Comparison of ENCODE assay signal across 8 cellular contexts in genomic region chr10:84429926-84430520, GRCh38.
A peak's percentile ranks its signal among the peaks of the same experiment; 100 is the strongest.
DNase-seq lines count a peak whose midpoint lies in the region; ATAC-seq and TF ChIP-seq lines count a peak whose summit lies in the region.

No MANE protein-coding gene starts in this region.

- no peaks in the 10 kb centered on the region for H4K20me1 ChIP-seq in SU-DHL-6 (ENCODE audit: low read depth, low read length)

- H3K9me2 ChIP-seq in SU-DHL-6 (replicated peaks; ENCODE audit: insufficient read depth, low read length), result no peaks in the 10 kb centered on the region

- H3K4me3 Mint-ChIP-seq in activated naive CD8-positive, alpha-beta T cell treated with anti-CD3 and anti-CD28 coated beads, Interleukin-2, amount 50 U/mL, for 24 hours, result no peak overlapping the region
- no peak overlapping the region for H3K4me3 Mint-ChIP-seq in mesothelial cell of epicardium

- peaks cover 22% of the 10 kb centered on the region for H3K4me1 Mint-ChIP-seq in activated naive CD8-positive, alpha-beta T cell treated with anti-CD3 and anti-CD28 coated beads, Interleukin-2, amount 50 U/mL, for 24 hours
- peaks cover 3% of the 10 kb centered on the region for H3K4me1 Mint-ChIP-seq in mesothelial cell of epicardium

- no peaks in the 10 kb centered on the region for H3K79me2 ChIP-seq in SU-DHL-6 (ENCODE audit: insufficient read depth, low read length)

- H3F3A ChIP-seq in SU-DHL-6 (ENCODE audit: insufficient read depth), result no peaks in the 10 kb centered on the region

- H3K36me3 Mint-ChIP-seq in activated naive CD8-positive, alpha-beta T cell treated with anti-CD3 and anti-CD28 coated beads, Interleukin-2, amount 50 U/mL, for 24 hours (ENCODE audit: low read depth), result peaks cover 18% of the 10 kb centered on the region
- H3K36me3 Mint-ChIP-seq in mesothelial cell of epicardium, result peaks cover 18% of the 10 kb centered on the region

- no peaks in the 10 kb centered on the region for H3K27me3 ChIP-seq in SU-DHL-6 (ENCODE audit: low read length)

- no peak overlapping the region for H3K4me3 ChIP-seq in SU-DHL-6 (ENCODE audit: insufficient read depth, low read length, poor library complexity, severe bottlenecking)

- H3K9me3 Mint-ChIP-seq in activated naive CD8-positive, alpha-beta T cell treated with anti-CD3 and anti-CD28 coated beads, Interleukin-2, amount 50 U/mL, for 24 hours, result no peaks in the 10 kb centered on the region
- H3K9me3 Mint-ChIP-seq in mesothelial cell of epicardium, result peaks cover 7% of the 10 kb centered on the region

- no peak overlapping the region for H3K4me2 ChIP-seq in SU-DHL-6 (ENCODE audit: low read depth, low read length, poor library complexity, severe bottlenecking)

- TF ChIP-seq CTCF in SU-DHL-6 (IDR thresholded peaks at IDR 0.05; ENCODE audit: insufficient read depth, low read length, poor library complexity, severe bottlenecking), result peak; percentile 70
- no peak for TF ChIP-seq CTCF in mesothelial cell of epicardium (IDR thresholded peaks at IDR 0.05; ENCODE audit: unreplicated experiment)

- ATAC-seq in GM21423 (IDR thresholded peaks at IDR 0.05; ENCODE audit: unreplicated experiment), result peak; percentile 96
- peak; percentile 59 for ATAC-seq in activated naive CD8-positive, alpha-beta T cell treated with anti-CD3 and anti-CD28 coated beads, Interleukin-2, amount 50 U/mL, for 24 hours

- peak; percentile 59 for DNase-seq in EH (ENCODE audit: low read depth)
- peak; percentile 41 for DNase-seq in HPDE6-E6E7 (ENCODE audit: extremely low spot score)
- peak; percentile 72 for DNase-seq in activated naive CD8-positive, alpha-beta T cell treated with anti-CD3 and anti-CD28 coated beads, Interleukin-2, amount 50 U/mL, for 24 hours
- peak in 28 of 51 donors; percentile 6 to 64 (median 31) for DNase-seq in hypothalamus (lab: John Stamatoyannopoulos, UW)
- peak; percentile 28 to 49 for DNase-seq in stimulated activated CD4-positive, alpha-beta T cell treated with anti-CD3 and anti-CD28 coated beads, Interleukin-1b, Interleukin-23, amount 100 ng/mL, for 1 hour (ENCODE audit: low read depth in 2 of 2)
- no peak for DNase-seq in mesothelial cell of epicardium (ENCODE audit: low spot score in 2 of 2, unreplicated experiment in 2 of 2)

- no peaks in the 10 kb centered on the region for H3K27me3 Mint-ChIP-seq in activated naive CD8-positive, alpha-beta T cell treated with anti-CD3 and anti-CD28 coated beads, Interleukin-2, amount 50 U/mL, for 24 hours
- no peaks in the 10 kb centered on the region for H3K27me3 Mint-ChIP-seq in mesothelial cell of epicardium (ENCODE audit: low read depth)

- H3K9ac ChIP-seq in SU-DHL-6 (ENCODE audit: low read length), result no peak overlapping the region

- H2AFZ ChIP-seq in SU-DHL-6 (ENCODE audit: low read depth, low read length, severe bottlenecking), result no peak overlapping the region

- H3K36me3 ChIP-seq in SU-DHL-6 (ENCODE audit: low read length), result no peaks in the 10 kb centered on the region

- no peak overlapping the region for H3K27ac Mint-ChIP-seq in activated naive CD8-positive, alpha-beta T cell treated with anti-CD3 and anti-CD28 coated beads, Interleukin-2, amount 50 U/mL, for 24 hours
- no peak overlapping the region for H3K27ac Mint-ChIP-seq in mesothelial cell of epicardium

- no peak overlapping the region for H3K27ac ChIP-seq in SU-DHL-6 (ENCODE audit: low read depth, low read length)

- H3K9me3 ChIP-seq in SU-DHL-6 (ENCODE audit: insufficient read depth, low read length), result no peaks in the 10 kb centered on the region

Comparison
In these comparisons a context has a peak if more than half of its experiments do, and no peak if none do; other contexts are left out.
1. DNase-seq: peak in EH (single experiment), HPDE6-E6E7 (single experiment), activated naive CD8-positive, alpha-beta T cell treated with anti-CD3 and anti-CD28 coated beads, Interleukin-2, amount 50 U/mL, for 24 hours (single experiment), hypothalamus (28 of 51) and stimulated activated CD4-positive, alpha-beta T cell treated with anti-CD3 and anti-CD28 coated beads, Interleukin-1b, Interleukin-23, amount 100 ng/mL, for 1 hour (2 of 2); none in mesothelial cell of epicardium (0 of 2).